ENCODE assay signal across 1 cellular context in genomic region chr19:10643166-10643967, GRCh38.
TF ChIP-seq lines count a peak whose summit lies in the region.

No MANE protein-coding gene starts in this region.

TF ChIP-seq in H1, 55 proteins besides CTCF, POLR2A, EP300 and RAD21:
- no peak for TF ChIP-seq CTBP2 (IDR thresholded peaks at IDR 0.05; ENCODE audit: borderline replicate concordance, insufficient read depth, insufficient read length, low read length)
